ENCODE assay signal across 19 cellular contexts in genomic region chr2:239130786-239131325, GRCh38.
"Had no signal": no experiment of that assay in that cellular context is flagged by ENCODE, and none has a peak within 500 bp of the region (broad histone marks: within the 10 kb centered on the region; RNA-seq: fewer than 3 reads in every experiment).

No MANE protein-coding gene starts in this region.

- H3K4me1 Mint-ChIP-seq: memory B cell, mesothelial cell of epicardium had no signal

- ATAC-seq: foreskin keratinocyte; left cardiac atrium; natural killer cell treated with Interleukin-12 subunit alpha and Interleukin-12 subunit beta and Interleukin-15 and Interleukin-18, amount 100 ng/mL, for 72 hours; upper lobe of right lung had no signal

- H3K27ac ChIP-seq: foreskin keratinocyte, lower lobe of right lung, neutrophil, sigmoid colon, skin epidermis, stomach, thyroid gland, upper lobe of right lung had no signal

- DNase-seq: central memory CD4-positive, alpha-beta T cell; foreskin keratinocyte; immature natural killer cell; left cardiac atrium; left ventricle myocardium inferior; lower lobe of right lung; sigmoid colon; stimulated activated CD4-positive, alpha-beta T cell treated with anti-CD3 and anti-CD28 coated beads, Interleukin-2, amount 100 ng/mL, for 24 hours; stimulated activated naive CD4-positive, alpha-beta T cell; stomach; thyroid gland; upper lobe of right lung had no signal

- H3K4me3 ChIP-seq: left ventricle myocardium inferior, lower lobe of right lung, sigmoid colon, skin epidermis, stomach, thyroid gland, upper lobe of right lung had no signal

- H3K27me3 ChIP-seq: foreskin keratinocyte, neutrophil, sigmoid colon, stomach, thyroid gland, upper lobe of right lung had no signal

- H3K27ac Mint-ChIP-seq: dendritic cell treated with granulocyte-macrophage colony-stimulating factor and Interleukin-4, amounts not matched to agents 40 ng/mL and 50 ng/mL, for 4 days; immature natural killer cell; memory B cell; mesothelial cell of epicardium; natural killer cell treated with Interleukin-12 subunit alpha and Interleukin-12 subunit beta and Interleukin-15 and Interleukin-18, amount 100 ng/mL, for 72 hours had no signal

- FAIRE-seq: keratinocyte had no signal

- H3K9me3 Mint-ChIP-seq: dendritic cell treated with granulocyte-macrophage colony-stimulating factor and Interleukin-4, amounts not matched to agents 40 ng/mL and 50 ng/mL, for 4 days; memory B cell; mesothelial cell of epicardium; natural killer cell treated with Interleukin-12 subunit alpha and Interleukin-12 subunit beta and Interleukin-15 and Interleukin-18, amount 100 ng/mL, for 72 hours had no signal

- H3K27me3 Mint-ChIP-seq: dendritic cell treated with granulocyte-macrophage colony-stimulating factor and Interleukin-4, amounts not matched to agents 40 ng/mL and 50 ng/mL, for 4 days; memory B cell; natural killer cell treated with Interleukin-12 subunit alpha and Interleukin-12 subunit beta and Interleukin-15 and Interleukin-18, amount 100 ng/mL, for 72 hours had no signal

- H3K4me3 Mint-ChIP-seq: dendritic cell treated with granulocyte-macrophage colony-stimulating factor and Interleukin-4, amounts not matched to agents 40 ng/mL and 50 ng/mL, for 4 days; immature natural killer cell; memory B cell; mesothelial cell of epicardium; natural killer cell treated with Interleukin-12 subunit alpha and Interleukin-12 subunit beta and Interleukin-15 and Interleukin-18, amount 100 ng/mL, for 72 hours had no signal

- H3K9me3 ChIP-seq: left ventricle myocardium inferior, lower lobe of right lung, neutrophil, sigmoid colon, stomach, thyroid gland, upper lobe of right lung had no signal

- H3K4me1 ChIP-seq: foreskin keratinocyte, lower lobe of right lung, sigmoid colon, thyroid gland, upper lobe of right lung had no signal
